In the genomic region with DNA sequence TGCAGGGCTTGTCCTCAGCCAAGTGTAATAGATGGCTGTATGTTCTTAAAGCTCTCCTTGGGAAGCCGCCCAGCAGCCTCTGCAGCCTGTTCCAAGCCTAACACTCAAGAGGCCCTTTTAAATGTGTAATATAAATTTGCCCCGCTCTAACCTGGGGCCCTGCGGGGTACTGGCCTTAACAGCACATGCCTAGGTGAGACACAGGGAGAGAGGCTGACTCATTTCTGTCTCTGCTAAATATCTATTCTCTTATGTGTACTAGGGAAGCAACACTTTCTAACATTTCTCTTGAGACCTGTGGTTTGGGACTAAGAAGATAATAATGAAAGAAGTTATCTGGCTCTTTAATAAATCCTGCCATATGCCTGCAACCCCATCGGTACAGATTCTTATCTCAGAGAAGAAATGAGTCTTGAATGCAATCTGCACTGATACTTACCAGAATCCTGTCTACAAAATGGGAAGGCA, we compare ENCODE assay signal across 11 cellular contexts. TPM values are rescaled to one million over a fixed set of nuclear protein-coding genes. Genes with fewer than 3 reads are reported as not detected.
DNase-seq lines count a peak whose midpoint lies in the region; ATAC-seq, FAIRE-seq and TF ChIP-seq lines count a peak whose summit lies in the region.
"Had no signal": no experiment of that assay in that cellular context is flagged by ENCODE, and none has a peak within 500 bp of the region (broad histone marks: within the 10 kb centered on the region; RNA-seq: fewer than 3 reads in every experiment).

No MANE protein-coding gene starts in this region.

- H3K9me3 ChIP-seq in kidney (ENCODE audit: control insufficient read depth in 1 of 2, low read length in 2 of 2) = no peaks in the 10 kb centered on the region
- H3K9me3 ChIP-seq: uterus had no signal

- no peaks in the 10 kb centered on the region for H3K27me3 Mint-ChIP-seq in activated naive CD4-positive, alpha-beta T cell treated with anti-CD3 and anti-CD28 coated beads, Interleukin-2, amount 10 ng/mL, durations not matched to agents 7 days and 5 days

- CTCF ChIA-PET in activated naive CD4-positive, alpha-beta T cell treated with anti-CD3 and anti-CD28 coated beads, Interleukin-2, amount 10 ng/mL, durations not matched to agents 7 days and 5 days (lab: Charles Lee) = no interaction called here

- peak; percentile 86 for ATAC-seq in GM21381 (IDR thresholded peaks at IDR 0.05; ENCODE audit: unreplicated experiment)
- ATAC-seq in HG02970 (IDR thresholded peaks at IDR 0.05; ENCODE audit: low FRiP score, unreplicated experiment) = no peak

- peak; percentile 68 for DNase-seq in A172 (ENCODE audit: low spot score)
- peak; percentile 71 for DNase-seq in HT1080 (ENCODE audit: low read depth)
- DNase-seq in fibroblast of the aortic adventitia (ENCODE audit: low read depth) = peak; percentile 82
- no peak for DNase-seq in kidney
- DNase-seq in superior temporal gyrus (ENCODE audit: extremely low spot score) = no peak
- no peak for DNase-seq in activated naive CD4-positive, alpha-beta T cell treated with anti-CD3 and anti-CD28 coated beads, Interleukin-2, amount 10 ng/mL, durations not matched to agents 7 days and 5 days
- DNase-seq: activated CD8-positive, alpha-beta memory T cell treated with anti-CD3 and anti-CD28 coated beads for 24 hours; stimulated activated CD4-positive, alpha-beta T cell treated with anti-CD3 and anti-CD28 coated beads, Interleukin-15, amount 100 ng/mL, for 24 hours had no signal

- H3K4me3 Mint-ChIP-seq in activated naive CD4-positive, alpha-beta T cell treated with anti-CD3 and anti-CD28 coated beads, Interleukin-2, amount 10 ng/mL, durations not matched to agents 7 days and 5 days = no peak overlapping the region

- no peak overlapping the region for H3K9ac ChIP-seq in kidney (ENCODE audit: low read length in 2 of 2)

- no peaks in the 10 kb centered on the region for H3K36me3 ChIP-seq in kidney (ENCODE audit: control insufficient read depth in 1 of 2, insufficient read depth in 2 of 2, low read length in 2 of 2)
- H3K36me3 ChIP-seq: uterus had no signal

- TF ChIP-seq CTCF in fibroblast of the aortic adventitia (IDR thresholded peaks at IDR 0.05; ENCODE audit: insufficient read depth, low read length) (no peak), kidney (IDR thresholded peaks at IDR 0.05; ENCODE audit: borderline replicate concordance, extremely low read depth, insufficient read depth) (no peak)

- H3K4me3 ChIP-seq in fibroblast of the aortic adventitia (ENCODE audit: low read depth, low read length) (no peak overlapping the region), kidney (ENCODE audit: low read length in 2 of 2) (no peak overlapping the region)
- H3K4me3 ChIP-seq: uterus had no signal

- H3K4me1 ChIP-seq in kidney (ENCODE audit: control insufficient read depth in 1 of 2, insufficient read depth in 1 of 2, low read depth in 1 of 2, low read length in 2 of 2) = no peaks in the 10 kb centered on the region

- no peak for FAIRE-seq in kidney (lab: Jason Lieb, UNC)

- H3K27ac ChIP-seq in kidney (ENCODE audit: low read depth in 2 of 2, low read length in 2 of 2) = no peak overlapping the region

- intact Hi-C loops in kidney (cut with DNase I) = no loop called here

- no peaks in the 10 kb centered on the region for H3K36me3 Mint-ChIP-seq in activated naive CD4-positive, alpha-beta T cell treated with anti-CD3 and anti-CD28 coated beads, Interleukin-2, amount 10 ng/mL, durations not matched to agents 7 days and 5 days

- H3K27ac Mint-ChIP-seq in activated naive CD4-positive, alpha-beta T cell treated with anti-CD3 and anti-CD28 coated beads, Interleukin-2, amount 10 ng/mL, durations not matched to agents 7 days and 5 days = no peak overlapping the region

- H3K9me3 Mint-ChIP-seq in activated naive CD4-positive, alpha-beta T cell treated with anti-CD3 and anti-CD28 coated beads, Interleukin-2, amount 10 ng/mL, durations not matched to agents 7 days and 5 days = no peaks in the 10 kb centered on the region

- H3K4me1 Mint-ChIP-seq in activated naive CD4-positive, alpha-beta T cell treated with anti-CD3 and anti-CD28 coated beads, Interleukin-2, amount 10 ng/mL, durations not matched to agents 7 days and 5 days = no peaks in the 10 kb centered on the region

RNA-seq across cellular contexts. Expression of gene TGFBI, which starts 14.7 kb away (rescaled TPM):
- total RNA-seq in A172 (2014; rRNA removed; shearing (Covaris generic)) = 10.5 and 11.6 TPM in 2 replicates
- 34.9 and 56.4 TPM in 2 replicates for total RNA-seq in HT1080 (2014; rRNA removed; shearing (Covaris generic))
- 170 and 171 TPM in 2 replicates for polyA plus RNA-seq in HT1080 (2015; cell fraction: cytosol; rRNA removed)
- 147 and 174 TPM in 2 replicates for polyA plus RNA-seq in HT1080 (2015; cell fraction: nucleus; rRNA removed)
- total RNA-seq in fibroblast of the aortic adventitia (ENCODE audit: low replicate concordance) (169 and 227 TPM in 2 replicates), kidney (78.5 TPM)
- 36.4 TPM for polyA plus RNA-seq in kidney (ENCODE audit: insufficient read depth, low read depth, low replicate concordance)

RNA-seq across cellular contexts. Expression of gene LECT2, which starts 59.3 kb away (rescaled TPM):
- not detected in 2 replicates for total RNA-seq in A172 (2014; rRNA removed; shearing (Covaris generic))
- total RNA-seq in HT1080 (2014; rRNA removed; shearing (Covaris generic)) = not detected in 2 replicates
- polyA plus RNA-seq in HT1080 (2015; cell fraction: cytosol; rRNA removed) = not detected in 2 replicates
- not detected in 2 replicates for polyA plus RNA-seq in HT1080 (2015; cell fraction: nucleus; rRNA removed)
- total RNA-seq in fibroblast of the aortic adventitia (ENCODE audit: low replicate concordance) = not detected in 2 replicates
- total RNA-seq in kidney = not detected
- polyA plus RNA-seq in kidney (ENCODE audit: insufficient read depth, low read depth, low replicate concordance) = not detected
- total RNA-seq: uterus had no signal

Comparison
In these comparisons a context has a peak if more than half of its experiments do, and no peak if none do; other contexts are left out.
1. DNase-seq: peak in A172 (single experiment), HT1080 (single experiment) and fibroblast of the aortic adventitia (single experiment); none in kidney (single experiment), superior temporal gyrus (single experiment) and activated naive CD4-positive, alpha-beta T cell treated with anti-CD3 and anti-CD28 coated beads, Interleukin-2, amount 10 ng/mL, durations not matched to agents 7 days and 5 days (single experiment).